Comparison of ENCODE assay signal across 3 cellular contexts in the genomic region with DNA sequence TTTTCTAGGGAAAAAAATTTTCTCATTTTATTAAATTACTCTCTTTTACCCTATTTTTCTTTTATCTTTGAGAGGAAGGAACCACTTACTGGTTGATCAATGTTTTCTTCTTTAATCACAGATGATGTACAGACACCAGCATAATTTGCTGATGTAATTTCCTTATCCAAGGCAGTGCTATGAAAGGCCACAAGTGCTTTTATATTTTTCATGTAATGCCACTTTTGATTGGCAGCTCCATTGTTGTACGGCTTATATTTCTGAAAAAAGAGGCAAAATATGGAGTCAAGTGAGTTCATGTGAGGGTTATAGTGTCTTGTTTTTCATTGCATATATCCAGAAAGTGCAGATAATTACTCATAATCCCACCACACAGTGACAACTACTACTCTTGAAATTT.
"Had no signal": no experiment of that assay in that cellular context is flagged by ENCODE, and none has a peak within 500 bp of the region (broad histone marks: within the 10 kb centered on the region; RNA-seq: fewer than 3 reads in every experiment).

No MANE protein-coding gene starts in this region.

- H3K4me3 ChIP-seq: GM12878 had no signal

- ATAC-seq: GM12878 had no signal

- DNase-seq: GDM1, GF-D8 had no signal
